Comparison of ENCODE assay signal across 12 cellular contexts in the genomic region with DNA sequence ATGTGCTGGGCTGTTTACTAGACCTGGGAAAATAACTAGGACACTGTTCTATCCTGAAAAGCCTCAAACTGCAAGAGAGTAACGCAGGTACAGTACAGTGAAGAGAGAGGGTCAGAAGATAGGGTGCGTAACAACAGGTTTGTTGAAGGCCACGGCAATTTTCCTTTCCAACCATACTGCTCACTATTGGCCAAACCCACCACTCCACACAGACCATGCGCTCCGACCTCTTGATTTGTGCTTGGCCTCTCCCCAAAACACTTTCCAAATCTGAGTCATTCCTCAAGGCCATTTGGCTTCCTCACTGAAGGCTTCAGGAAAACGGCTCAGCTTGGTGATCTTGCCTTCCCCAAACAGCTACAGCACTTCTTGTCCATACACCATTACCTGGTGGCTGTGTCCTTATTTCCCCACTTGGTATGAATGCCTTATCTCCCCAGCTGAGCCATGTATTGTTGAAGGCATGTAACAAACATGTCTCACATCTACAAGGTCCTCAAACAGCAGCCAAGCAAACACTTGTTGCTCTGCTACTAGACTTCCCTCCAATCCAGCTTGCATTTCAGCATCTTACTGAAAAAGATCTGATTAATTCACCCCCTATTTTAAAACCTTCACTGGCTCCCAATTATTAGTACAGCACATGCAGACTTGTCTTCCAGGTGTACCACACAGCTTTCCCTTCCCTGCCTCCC. TPM values are rescaled to one million over a fixed set of nuclear protein-coding genes. Genes with fewer than 3 reads are reported as not detected.
DNase-seq lines count a peak whose midpoint lies in the region; ATAC-seq and TF ChIP-seq lines count a peak whose summit lies in the region.
"Had no signal": no experiment of that assay in that cellular context is flagged by ENCODE, and none has a peak within 500 bp of the region (broad histone marks: within the 10 kb centered on the region; RNA-seq: fewer than 3 reads in every experiment).

No MANE protein-coding gene starts in this region.

- no peaks in the 10 kb centered on the region for H3K36me3 Mint-ChIP-seq in activated T-cell treated with anti-CD3 and anti-CD28 coated beads, Interleukin-2, amount 50 U/mL, for 72 hours (ENCODE audit: insufficient read depth in 2 of 2)

- no peak for DNase-seq in activated T-cell treated with anti-CD3 and anti-CD28 coated beads, Interleukin-2, amount 50 U/mL, for 72 hours
- DNase-seq in activated T-cell treated with anti-CD3 and anti-CD28 coated beads, Interleukin-2, amount 50 U/mL, for 1 hour: no peak
- DNase-seq in astrocyte of the hippocampus (ENCODE audit: low read depth, low spot score): peak; percentile 69
- no peak for DNase-seq in left ventricle myocardium superior
- peak in 1 of 2 donors; percentile 46 for DNase-seq in upper lobe of left lung
- no peak for DNase-seq in DMS53 treated with DMSO at 0.1 percent for 48 hours (lab: John Stamatoyannopoulos, UW; ENCODE audit: unreplicated experiment)
- no peak for DNase-seq in activated CD4-positive, alpha-beta T cell treated with anti-CD3 and anti-CD28 coated beads, Interleukin-2, amount 50 U/mL, for 1 hour
- DNase-seq: activated naive CD4-positive, alpha-beta T cell treated with anti-CD3 and anti-CD28 coated beads, Interleukin-2, amount 50 U/mL, for 16 hours; Calu3; left colon had no signal

- H3K27ac ChIP-seq in upper lobe of left lung: no peak overlapping the region

- H3K9me3 Mint-ChIP-seq in activated T-cell treated with anti-CD3 and anti-CD28 coated beads, Interleukin-2, amount 50 U/mL, for 72 hours: no peaks in the 10 kb centered on the region
- H3K9me3 Mint-ChIP-seq: dendritic cell treated with granulocyte-macrophage colony-stimulating factor and Interleukin-4, amounts not matched to agents 40 ng/mL and 50 ng/mL, for 4 days had no signal

- H3K27ac Mint-ChIP-seq in activated T-cell treated with anti-CD3 and anti-CD28 coated beads, Interleukin-2, amount 50 U/mL, for 72 hours: peak overlapping the region; percentile 2
- H3K27ac Mint-ChIP-seq: dendritic cell treated with granulocyte-macrophage colony-stimulating factor and Interleukin-4, amounts not matched to agents 40 ng/mL and 50 ng/mL, for 4 days had no signal

- H3K36me3 ChIP-seq in upper lobe of left lung: no peaks in the 10 kb centered on the region

- no peaks in the 10 kb centered on the region for H3K27me3 ChIP-seq in upper lobe of left lung

- TF ChIP-seq CTCF in upper lobe of left lung (IDR thresholded peaks at IDR 0.05): no peak

- no peak for TF ChIP-seq POLR2A in upper lobe of left lung (IDR thresholded peaks at IDR 0.05)

- H3K27me3 Mint-ChIP-seq in activated T-cell treated with anti-CD3 and anti-CD28 coated beads, Interleukin-2, amount 50 U/mL, for 72 hours (ENCODE audit: low read depth): no peaks in the 10 kb centered on the region
- H3K27me3 Mint-ChIP-seq: dendritic cell treated with granulocyte-macrophage colony-stimulating factor and Interleukin-4, amounts not matched to agents 40 ng/mL and 50 ng/mL, for 4 days had no signal

- H3K4me3 Mint-ChIP-seq in activated T-cell treated with anti-CD3 and anti-CD28 coated beads, Interleukin-2, amount 50 U/mL, for 72 hours: no peak overlapping the region
- H3K4me3 Mint-ChIP-seq: dendritic cell treated with granulocyte-macrophage colony-stimulating factor and Interleukin-4, amounts not matched to agents 40 ng/mL and 50 ng/mL, for 4 days had no signal

- H3K4me3 ChIP-seq in upper lobe of left lung: no peak overlapping the region

- H3K4me1 ChIP-seq in upper lobe of left lung: peaks cover 11 to 39% (median 26%) of the 10 kb centered on the region in 4 donors

- 58 to 66% methylated on average over 6 of the region's 6 CpGs for WGBS in upper lobe of left lung, 2 donors

- no peaks in the 10 kb centered on the region for H3K9me3 ChIP-seq in upper lobe of left lung

- H3K4me1 Mint-ChIP-seq in activated T-cell treated with anti-CD3 and anti-CD28 coated beads, Interleukin-2, amount 50 U/mL, for 72 hours (ENCODE audit: low read depth): peaks cover 46% of the 10 kb centered on the region

- no peak for TF ChIP-seq EP300 in upper lobe of left lung (IDR thresholded peaks at IDR 0.05)

- ATAC-seq in activated T-cell treated with anti-CD3 and anti-CD28 coated beads, Interleukin-2, amount 50 U/mL, for 72 hours (replicated peaks in 1 of 2): no peak
- ATAC-seq in left ventricle myocardium superior (peak; percentile 80), upper lobe of left lung (ENCODE audit: low FRiP score in 2 of 2) (peak; percentile 77 to 80), GM21367 (IDR thresholded peaks at IDR 0.05; ENCODE audit: unreplicated experiment) (no peak)
- ATAC-seq: left colon had no signal

- intact Hi-C loops in left ventricle myocardium superior (cut with micrococcal nuclease): no loop called here

RNA-seq across cellular contexts. Expression of gene TCF20, which starts 40.9 kb away (rescaled TPM):
- total RNA-seq in activated T-cell treated with anti-CD3 and anti-CD28 coated beads, Interleukin-2, amount 50 U/mL, for 72 hours: 10 to 100 TPM; 64.0 to 82.8 TPM
- total RNA-seq in left ventricle myocardium superior (14.9 TPM), upper lobe of left lung (10 to 100 TPM; 27.5 to 49.9 (median 45.1) TPM)

Comparison
In these comparisons a context has a peak if more than half of its experiments do, and no peak if none do; other contexts are left out.
1. ATAC-seq: peak in left ventricle myocardium superior (single experiment) and upper lobe of left lung (2 of 2); none in activated T-cell treated with anti-CD3 and anti-CD28 coated beads, Interleukin-2, amount 50 U/mL, for 72 hours (0 of 2) and GM21367 (single experiment).